Comparison of ENCODE assay signal across 1 cellular context in genomic region chr16:57810197-57811024, GRCh38.
TF ChIP-seq lines count a peak whose summit lies in the region.

No MANE protein-coding gene starts in this region.

TF ChIP-seq in HepG2, 621 proteins besides CTCF, POLR2A, EP300 and RAD21 (continued from another document and continues in another):
- TF ChIP-seq SIX4 (CRISPR knock-in tag; IDR thresholded peaks at IDR 0.05) (no peak), FOXK1 (CRISPR knock-in tag; IDR thresholded peaks at IDR 0.05; ENCODE audit: borderline replicate concordance, low read depth) (peak; percentile 95), ZBTB43 (CRISPR knock-in tag; conservative IDR thresholded peaks at IDR 0.05) (no peak), TEF (CRISPR knock-in tag; IDR thresholded peaks at IDR 0.05) (no peak), ZNF564 (CRISPR knock-in tag; IDR thresholded peaks at IDR 0.05) (peak; percentile 87; the same call in 1 of the 2 replicates), EZH2 (conservative IDR thresholded peaks at IDR 0.05; ENCODE audit: low read depth, low read length) (no peak), HOXA7 (CRISPR knock-in tag; IDR thresholded peaks at IDR 0.05) (no peak), ZNF296 (CRISPR knock-in tag; conservative IDR thresholded peaks at IDR 0.05) (peak; percentile 53; the same call in 1 of the 2 replicates), ATF1 (CRISPR knock-in tag; IDR thresholded peaks at IDR 0.05) (no peak), SRY (CRISPR knock-in tag; IDR thresholded peaks at IDR 0.05) (peak; percentile 85), ZNF24 (IDR thresholded peaks at IDR 0.05) (no peak), ARNTL (CRISPR knock-in tag; IDR thresholded peaks at IDR 0.05) (peak; percentile 71), ZMYM2 (CRISPR knock-in tag; IDR thresholded peaks at IDR 0.05) (peak; percentile 75), ZNF790 (CRISPR knock-in tag; IDR thresholded peaks at IDR 0.05; ENCODE audit: borderline replicate concordance) (no peak; the same call in 1 of the 2 replicates), ZNF343 (CRISPR knock-in tag; IDR thresholded peaks at IDR 0.05) (no peak), FOXA1 (IDR thresholded peaks at IDR 0.05) (no peak), FOXA1 (CRISPR knock-in tag; IDR thresholded peaks at IDR 0.05) (peak; percentile 83), MYNN (CRISPR knock-in tag; IDR thresholded peaks at IDR 0.05; ENCODE audit: low read depth) (0 out of 2 replicates have a peak, but pooled peaks have one; percentile 23), ZNF766 (CRISPR knock-in tag; IDR thresholded peaks at IDR 0.05; ENCODE audit: borderline replicate concordance) (no peak), ZNF713 (CRISPR knock-in tag; IDR thresholded peaks at IDR 0.05) (no peak; the same call in 1 of the 2 replicates), ZNF614 (CRISPR knock-in tag; IDR thresholded peaks at IDR 0.05; ENCODE audit: borderline replicate concordance) (peak; percentile 90), E2F5 (CRISPR knock-in tag; conservative IDR thresholded peaks at IDR 0.05) (no peak), HNRNPLL (IDR thresholded peaks at IDR 0.05; ENCODE audit: low read depth, low read length, poor library complexity, severe bottlenecking) (no peak), MZF1 (CRISPR knock-in tag; IDR thresholded peaks at IDR 0.05; ENCODE audit: borderline replicate concordance) (no peak), SOX5 (CRISPR knock-in tag; IDR thresholded peaks at IDR 0.05; ENCODE audit: borderline replicate concordance) (peak; percentile 73; the same call in 1 of the 2 replicates), ZSCAN31 (CRISPR knock-in tag; IDR thresholded peaks at IDR 0.05; ENCODE audit: low read depth) (peak; percentile 95), NFE2L2 (IDR thresholded peaks at IDR 0.05; ENCODE audit: low read length) (peak; percentile 99), RELA (CRISPR knock-in tag; IDR thresholded peaks at IDR 0.05) (no peak), MAFG (CRISPR knock-in tag; IDR thresholded peaks at IDR 0.05) (peak; percentile 98), ZNF354B (CRISPR knock-in tag; IDR thresholded peaks at IDR 0.05) (no peak), SSRP1 (CRISPR knock-in tag; IDR thresholded peaks at IDR 0.05) (peak; percentile 76; the same call in 1 of the 2 replicates), BCL3 (CRISPR knock-in tag; IDR thresholded peaks at IDR 0.05) (peak; percentile 59; the same call in 1 of the 2 replicates), CCAR2 (optimal IDR thresholded peaks at IDR 0.05; ENCODE audit: low read depth, low read length) (no peak), CHD2 (IDR thresholded peaks at IDR 0.05; ENCODE audit: low read depth, low read length) (no peak), MIXL1 (CRISPR knock-in tag; IDR thresholded peaks at IDR 0.05) (peak; percentile 90), RAD51 (IDR thresholded peaks at IDR 0.05; ENCODE audit: borderline replicate concordance) (no peak), CAMTA2 (CRISPR knock-in tag; IDR thresholded peaks at IDR 0.05; ENCODE audit: borderline replicate concordance) (no peak), NRL (CRISPR knock-in tag; IDR thresholded peaks at IDR 0.05; ENCODE audit: borderline replicate concordance) (peak; percentile 12; the same call in 1 of the 2 replicates), RNF2 (conservative IDR thresholded peaks at IDR 0.05; ENCODE audit: low read depth) (no peak), ZNF703 (CRISPR knock-in tag; IDR thresholded peaks at IDR 0.05; ENCODE audit: borderline replicate concordance) (no peak; the same call in 1 of the 2 replicates), ZMAT3 (CRISPR knock-in tag; conservative IDR thresholded peaks at IDR 0.05) (no peak; the same call in 1 of the 2 replicates), ZZZ3 (CRISPR knock-in tag; IDR thresholded peaks at IDR 0.05; ENCODE audit: borderline replicate concordance) (peak; percentile 25; the same call in 1 of the 2 replicates), FOXA3 (CRISPR knock-in tag; IDR thresholded peaks at IDR 0.05) (peak; percentile 94), ZNF180 (CRISPR knock-in tag; IDR thresholded peaks at IDR 0.05; ENCODE audit: borderline replicate concordance, low read depth) (no peak), HOXA3 (CRISPR knock-in tag; IDR thresholded peaks at IDR 0.05) (peak; percentile 74; the same call in 1 of the 2 replicates), RORA (CRISPR knock-in tag; IDR thresholded peaks at IDR 0.05) (no peak), LCORL (IDR thresholded peaks at IDR 0.05) (no peak), LCORL (CRISPR knock-in tag; IDR thresholded peaks at IDR 0.05) (peak; percentile 83), NBN (conservative IDR thresholded peaks at IDR 0.05) (no peak)
- TF ChIP-seq, protein P1, sequence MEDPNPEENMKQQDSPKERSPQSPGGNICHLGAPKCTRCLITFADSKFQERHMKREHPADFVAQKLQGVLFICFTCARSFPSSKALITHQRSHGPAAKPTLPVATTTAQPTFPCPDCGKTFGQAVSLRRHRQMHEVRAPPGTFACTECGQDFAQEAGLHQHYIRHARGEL (CRISPR knock-in tag; IDR thresholded peaks at IDR 0.05): no peak
- TF ChIP-seq, protein P2, sequence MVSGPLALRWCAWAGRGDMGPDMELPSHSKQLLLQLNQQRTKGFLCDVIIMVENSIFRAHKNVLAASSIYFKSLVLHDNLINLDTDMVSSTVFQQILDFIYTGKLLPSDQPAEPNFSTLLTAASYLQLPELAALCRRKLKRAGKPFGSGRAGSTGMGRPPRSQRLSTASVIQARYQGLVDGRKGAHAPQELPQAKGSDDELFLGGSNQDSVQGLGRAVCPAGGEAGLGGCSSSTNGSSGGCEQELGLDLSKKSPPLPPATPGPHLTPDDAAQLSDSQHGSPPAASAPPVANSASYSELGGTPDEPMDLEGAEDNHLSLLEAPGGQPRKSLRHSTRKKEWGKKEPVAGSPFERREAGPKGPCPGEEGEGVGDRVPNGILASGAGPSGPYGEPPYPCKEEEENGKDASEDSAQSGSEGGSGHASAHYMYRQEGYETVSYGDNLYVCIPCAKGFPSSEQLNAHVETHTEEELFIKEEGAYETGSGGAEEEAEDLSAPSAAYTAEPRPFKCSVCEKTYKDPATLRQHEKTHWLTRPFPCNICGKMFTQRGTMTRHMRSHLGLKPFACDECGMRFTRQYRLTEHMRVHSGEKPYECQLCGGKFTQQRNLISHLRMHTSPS (CRISPR knock-in tag; IDR thresholded peaks at IDR 0.05; ENCODE audit: low read depth): peak; percentile 57
- TF ChIP-seq, protein P3, sequence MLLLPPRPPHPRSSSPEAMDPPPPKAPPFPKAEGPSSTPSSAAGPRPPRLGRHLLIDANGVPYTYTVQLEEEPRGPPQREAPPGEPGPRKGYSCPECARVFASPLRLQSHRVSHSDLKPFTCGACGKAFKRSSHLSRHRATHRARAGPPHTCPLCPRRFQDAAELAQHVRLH (CRISPR knock-in tag; IDR thresholded peaks at IDR 0.05; ENCODE audit: borderline replicate concordance, low read depth): peak; percentile 88
- TF ChIP-seq, protein P4, sequence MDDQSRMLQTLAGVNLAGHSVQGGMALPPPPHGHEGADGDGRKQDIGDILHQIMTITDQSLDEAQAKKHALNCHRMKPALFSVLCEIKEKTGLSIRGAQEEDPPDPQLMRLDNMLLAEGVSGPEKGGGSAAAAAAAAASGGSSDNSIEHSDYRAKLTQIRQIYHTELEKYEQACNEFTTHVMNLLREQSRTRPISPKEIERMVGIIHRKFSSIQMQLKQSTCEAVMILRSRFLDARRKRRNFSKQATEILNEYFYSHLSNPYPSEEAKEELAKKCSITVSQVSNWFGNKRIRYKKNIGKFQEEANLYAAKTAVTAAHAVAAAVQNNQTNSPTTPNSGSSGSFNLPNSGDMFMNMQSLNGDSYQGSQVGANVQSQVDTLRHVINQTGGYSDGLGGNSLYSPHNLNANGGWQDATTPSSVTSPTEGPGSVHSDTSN (CRISPR knock-in tag; IDR thresholded peaks at IDR 0.05; ENCODE audit: borderline replicate concordance): no peak
- TF ChIP-seq, protein P5, sequence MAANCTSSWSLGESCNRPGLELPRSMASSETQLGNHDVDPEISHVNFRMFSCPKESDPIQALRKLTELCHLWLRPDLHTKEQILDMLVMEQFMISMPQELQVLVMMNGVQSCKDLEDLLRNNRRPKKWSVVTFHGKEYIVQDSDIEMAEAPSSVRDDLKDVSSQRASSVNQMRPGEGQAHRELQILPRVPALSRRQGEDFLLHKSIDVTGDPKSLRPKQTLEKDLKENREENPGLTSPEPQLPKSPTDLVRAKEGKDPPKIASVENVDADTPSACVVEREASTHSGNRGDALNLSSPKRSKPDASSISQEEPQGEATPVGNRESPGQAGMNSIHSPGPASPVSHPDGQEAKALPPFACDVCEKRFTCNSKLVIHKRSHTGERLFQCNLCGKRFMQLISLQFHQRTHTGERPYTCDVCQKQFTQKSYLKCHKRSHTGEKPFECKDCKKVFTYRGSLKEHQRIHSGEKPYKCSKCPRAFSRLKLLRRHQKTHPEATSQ (CRISPR knock-in tag; IDR thresholded peaks at IDR 0.05; ENCODE audit: borderline replicate concordance): 0 out of 2 replicates have a peak, but pooled peaks have one; percentile 47
- TF ChIP-seq, protein P6, sequence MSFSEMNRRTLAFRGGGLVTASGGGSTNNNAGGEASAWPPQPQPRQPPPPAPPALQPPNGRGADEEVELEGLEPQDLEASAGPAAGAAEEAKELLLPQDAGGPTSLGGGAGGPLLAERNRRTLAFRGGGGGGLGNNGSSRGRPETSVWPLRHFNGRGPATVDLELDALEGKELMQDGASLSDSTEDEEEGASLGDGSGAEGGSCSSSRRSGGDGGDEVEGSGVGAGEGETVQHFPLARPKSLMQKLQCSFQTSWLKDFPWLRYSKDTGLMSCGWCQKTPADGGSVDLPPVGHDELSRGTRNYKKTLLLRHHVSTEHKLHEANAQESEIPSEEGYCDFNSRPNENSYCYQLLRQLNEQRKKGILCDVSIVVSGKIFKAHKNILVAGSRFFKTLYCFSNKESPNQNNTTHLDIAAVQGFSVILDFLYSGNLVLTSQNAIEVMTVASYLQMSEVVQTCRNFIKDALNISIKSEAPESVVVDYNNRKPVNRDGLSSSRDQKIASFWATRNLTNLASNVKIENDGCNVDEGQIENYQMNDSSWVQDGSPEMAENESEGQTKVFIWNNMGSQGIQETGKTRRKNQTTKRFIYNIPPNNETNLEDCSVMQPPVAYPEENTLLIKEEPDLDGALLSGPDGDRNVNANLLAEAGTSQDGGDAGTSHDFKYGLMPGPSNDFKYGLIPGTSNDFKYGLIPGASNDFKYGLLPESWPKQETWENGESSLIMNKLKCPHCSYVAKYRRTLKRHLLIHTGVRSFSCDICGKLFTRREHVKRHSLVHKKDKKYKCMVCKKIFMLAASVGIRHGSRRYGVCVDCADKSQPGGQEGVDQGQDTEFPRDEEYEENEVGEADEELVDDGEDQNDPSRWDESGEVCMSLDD (CRISPR knock-in tag; IDR thresholded peaks at IDR 0.05; ENCODE audit: borderline replicate concordance): no peak
- TF ChIP-seq, protein P7, sequence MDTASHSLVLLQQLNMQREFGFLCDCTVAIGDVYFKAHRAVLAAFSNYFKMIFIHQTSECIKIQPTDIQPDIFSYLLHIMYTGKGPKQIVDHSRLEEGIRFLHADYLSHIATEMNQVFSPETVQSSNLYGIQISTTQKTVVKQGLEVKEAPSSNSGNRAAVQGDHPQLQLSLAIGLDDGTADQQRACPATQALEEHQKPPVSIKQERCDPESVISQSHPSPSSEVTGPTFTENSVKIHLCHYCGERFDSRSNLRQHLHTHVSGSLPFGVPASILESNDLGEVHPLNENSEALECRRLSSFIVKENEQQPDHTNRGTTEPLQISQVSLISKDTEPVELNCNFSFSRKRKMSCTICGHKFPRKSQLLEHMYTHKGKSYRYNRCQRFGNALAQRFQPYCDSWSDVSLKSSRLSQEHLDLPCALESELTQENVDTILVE (CRISPR knock-in tag; IDR thresholded peaks at IDR 0.05): 0 out of 2 replicates have a peak, but pooled peaks have one; percentile 52
- TF ChIP-seq, protein P8, sequence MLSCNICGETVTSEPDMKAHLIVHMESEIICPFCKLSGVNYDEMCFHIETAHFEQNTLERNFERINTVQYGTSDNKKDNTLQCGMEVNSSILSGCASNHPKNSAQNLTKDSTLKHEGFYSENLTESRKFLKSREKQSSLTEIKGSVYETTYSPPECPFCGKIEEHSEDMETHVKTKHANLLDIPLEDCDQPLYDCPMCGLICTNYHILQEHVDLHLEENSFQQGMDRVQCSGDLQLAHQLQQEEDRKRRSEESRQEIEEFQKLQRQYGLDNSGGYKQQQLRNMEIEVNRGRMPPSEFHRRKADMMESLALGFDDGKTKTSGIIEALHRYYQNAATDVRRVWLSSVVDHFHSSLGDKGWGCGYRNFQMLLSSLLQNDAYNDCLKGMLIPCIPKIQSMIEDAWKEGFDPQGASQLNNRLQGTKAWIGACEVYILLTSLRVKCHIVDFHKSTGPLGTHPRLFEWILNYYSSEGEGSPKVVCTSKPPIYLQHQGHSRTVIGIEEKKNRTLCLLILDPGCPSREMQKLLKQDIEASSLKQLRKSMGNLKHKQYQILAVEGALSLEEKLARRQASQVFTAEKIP (CRISPR knock-in tag; IDR thresholded peaks at IDR 0.05; ENCODE audit: borderline replicate concordance): no peak
